ENCODE assay signal across 14 cellular contexts in the genomic region with DNA sequence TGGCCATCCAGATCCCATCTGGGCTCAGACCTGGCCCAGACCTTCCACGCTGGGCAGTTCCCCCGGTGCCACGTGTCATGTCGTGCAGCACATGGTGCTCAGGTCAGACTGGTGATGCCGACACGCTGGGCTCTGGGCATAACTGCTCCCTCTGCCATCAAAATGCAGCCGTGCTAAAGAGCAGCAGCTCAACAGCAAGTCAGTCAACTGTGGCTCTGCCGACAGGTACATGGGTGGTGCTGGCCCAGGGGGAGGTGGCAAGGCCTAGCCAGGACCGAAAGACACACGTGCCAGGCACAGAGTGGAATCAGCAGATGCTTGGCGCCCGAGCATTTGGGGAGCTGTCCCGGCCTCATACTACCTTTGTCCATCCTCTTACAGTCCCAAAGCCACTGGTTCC. TPM values are rescaled to one million over a fixed set of nuclear protein-coding genes. Genes with fewer than 3 reads are reported as not detected.
A peak's percentile ranks its signal among the peaks of the same experiment; 100 is the strongest.
DNase-seq lines count a peak whose midpoint lies in the region; ATAC-seq, FAIRE-seq and TF ChIP-seq lines count a peak whose summit lies in the region.
"Had no signal": no experiment of that assay in that cellular context is flagged by ENCODE, and none has a peak within 500 bp of the region (broad histone marks: within the 10 kb centered on the region; RNA-seq: fewer than 3 reads in every experiment).

No MANE protein-coding gene starts in this region.

- peak overlapping the region; percentile 59 for H3K27ac Mint-ChIP-seq in activated CD8-positive, alpha-beta T cell treated with anti-CD3 and anti-CD28 coated beads, Interleukin-2, amount 10 ng/mL, durations not matched to agents 7 days and 5 days
- H3K27ac Mint-ChIP-seq: memory B cell had no signal

- peaks cover 35% of the 10 kb centered on the region for H3K36me3 Mint-ChIP-seq in activated CD8-positive, alpha-beta T cell treated with anti-CD3 and anti-CD28 coated beads, Interleukin-2, amount 10 ng/mL, durations not matched to agents 7 days and 5 days (ENCODE audit: low read depth)

- H3K27me3 ChIP-seq in keratinocyte (ENCODE audit: control insufficient read depth, extremely low read depth, insufficient read depth, low read length) (no peaks in the 10 kb centered on the region), upper lobe of right lung (no peaks in the 10 kb centered on the region), uterus (no peaks in the 10 kb centered on the region)

- H3K9me3 ChIP-seq in keratinocyte (ENCODE audit: control insufficient read depth, low read depth, low read length) (no peaks in the 10 kb centered on the region), upper lobe of right lung (no peaks in the 10 kb centered on the region), uterus (no peaks in the 10 kb centered on the region)

- POLR2A ChIA-PET in activated CD8-positive, alpha-beta T cell treated with anti-CD3 and anti-CD28 coated beads, Interleukin-2, amount 10 ng/mL, durations not matched to agents 7 days and 5 days (lab: Charles Lee): interaction anchor here (1.3 kb wide), 1 partner anchor 16 kb away, joined by 3 read pairs; no protein-coding TSS in a partner anchor

- peaks cover 10% of the 10 kb centered on the region for H3K4me1 ChIP-seq in keratinocyte (ENCODE audit: control insufficient read depth, extremely low read depth, insufficient read depth, low read length)
- peaks cover 8% of the 10 kb centered on the region for H3K4me1 ChIP-seq in upper lobe of right lung
- H3K4me1 ChIP-seq in uterus: no peaks in the 10 kb centered on the region

- no peaks in the 10 kb centered on the region for H3K27me3 Mint-ChIP-seq in activated CD8-positive, alpha-beta T cell treated with anti-CD3 and anti-CD28 coated beads, Interleukin-2, amount 10 ng/mL, durations not matched to agents 7 days and 5 days (ENCODE audit: low read depth)
- H3K27me3 Mint-ChIP-seq: memory B cell had no signal

- no peak overlapping the region for H3K4me3 ChIP-seq in keratinocyte (ENCODE audit: control insufficient read depth in 2 of 3, extremely low read depth in 1 of 3, insufficient read depth in 2 of 3, low read depth in 1 of 3, low read length in 3 of 3)
- no peak overlapping the region for H3K4me3 ChIP-seq in upper lobe of right lung
- H3K4me3 ChIP-seq in uterus: no peak overlapping the region

- no peak overlapping the region for H3K27ac ChIP-seq in keratinocyte (ENCODE audit: control insufficient read depth, insufficient read depth, low read length)
- no peak overlapping the region for H3K27ac ChIP-seq in upper lobe of right lung
- H3K27ac ChIP-seq in uterus: no peak overlapping the region

- FAIRE-seq in keratinocyte (lab: Jason Lieb, UNC): no peak
- FAIRE-seq: HTR-8/SVneo had no signal

- peak; percentile 19 for DNase-seq in left cardiac atrium
- no peak for DNase-seq in Right ventricle myocardium inferior (ENCODE audit: missing footprints)
- no peak for DNase-seq in activated CD8-positive, alpha-beta T cell treated with anti-CD3 and anti-CD28 coated beads, Interleukin-2, amount 10 ng/mL, durations not matched to agents 7 days and 5 days
- no peak for DNase-seq in keratinocyte (ENCODE audit: low read depth, low spot score)
- DNase-seq in upper lobe of right lung: peak; percentile 51
- no peak for DNase-seq in uterus
- DNase-seq: dermis blood vessel endothelial cell, GF-D8, NCI-H1417, NCI-H526 had no signal

- TF ChIP-seq POLR2A in uterus (IDR thresholded peaks at IDR 0.05): no peak

- H4K20me1 ChIP-seq in keratinocyte (ENCODE audit: control insufficient read depth, extremely low read depth, insufficient read depth, low read length): no peaks in the 10 kb centered on the region

- ATAC-seq in left cardiac atrium (no peak), Right ventricle myocardium inferior (no peak), upper lobe of right lung (no peak), HG03159 (IDR thresholded peaks at IDR 0.05; ENCODE audit: unreplicated experiment) (no peak), esophagus mucosa (no peak)
- ATAC-seq in activated CD8-positive, alpha-beta T cell treated with anti-CD3 and anti-CD28 coated beads, Interleukin-2, amount 10 ng/mL, durations not matched to agents 7 days and 5 days: no peak

- intact Hi-C loops in left cardiac atrium (cut with DNase I) (no loop called here), Right ventricle myocardium inferior (cut with DNase I) (no loop called here), upper lobe of right lung (cut with DNase I) (no loop called here), uterus (cut with DNase I; ENCODE audit: low total_unique reads) (no loop called here)

- H3K9ac ChIP-seq in keratinocyte (ENCODE audit: control insufficient read depth, extremely low read depth, insufficient read depth, low read length): no peak overlapping the region

- H3K79me2 ChIP-seq in keratinocyte (ENCODE audit: control insufficient read depth, insufficient read depth, low read length): peaks cover 32% of the 10 kb centered on the region

- dilution Hi-C loops in keratinocyte (cut with MboI; ENCODE audit: extremely low pct_ligation_motif_present, low sequenced_read_pairs): no loop called here

- no peak for TF ChIP-seq CTCF in keratinocyte (optimal IDR thresholded peaks at IDR 0.05 in 1 of 3, IDR thresholded peaks at IDR 0.05 in 1 of 3, conservative IDR thresholded peaks at IDR 0.05 in 1 of 3; ENCODE audit: extremely low read depth in 1 of 3, insufficient read depth in 2 of 3, low read length in 3 of 3)
- TF ChIP-seq CTCF in upper lobe of right lung (IDR thresholded peaks at IDR 0.05): no peak
- no peak for TF ChIP-seq CTCF in uterus (IDR thresholded peaks at IDR 0.05)

- CTCF ChIA-PET in activated CD8-positive, alpha-beta T cell treated with anti-CD3 and anti-CD28 coated beads, Interleukin-2, amount 10 ng/mL, durations not matched to agents 7 days and 5 days (lab: Charles Lee): interaction anchor here (1.5 to 4.6 kb wide), 4 partner anchors 13 to 208 kb away, joined by 10 to 24 read pairs (median 11); a partner anchor contains a TSS

- H3K36me3 ChIP-seq in keratinocyte (ENCODE audit: control insufficient read depth in 2 of 2, extremely low read depth in 1 of 2, insufficient read depth in 2 of 2, low read length in 2 of 2): peaks cover 17 to 26% of the 10 kb centered on the region in 2 experiments
- peaks cover 38% of the 10 kb centered on the region for H3K36me3 ChIP-seq in upper lobe of right lung
- no peaks in the 10 kb centered on the region for H3K36me3 ChIP-seq in uterus

- peak overlapping the region; percentile 13 for H3K4me3 Mint-ChIP-seq in activated CD8-positive, alpha-beta T cell treated with anti-CD3 and anti-CD28 coated beads, Interleukin-2, amount 10 ng/mL, durations not matched to agents 7 days and 5 days

- H3K9me3 Mint-ChIP-seq in activated CD8-positive, alpha-beta T cell treated with anti-CD3 and anti-CD28 coated beads, Interleukin-2, amount 10 ng/mL, durations not matched to agents 7 days and 5 days (ENCODE audit: insufficient read depth): no peaks in the 10 kb centered on the region
- H3K9me3 Mint-ChIP-seq: memory B cell had no signal

- H3K4me2 ChIP-seq in keratinocyte (ENCODE audit: control insufficient read depth, extremely low read depth, insufficient read depth, low read depth, low read length): peak overlapping the region; percentile 99

- H3K9me1 ChIP-seq in keratinocyte (ENCODE audit: control insufficient read depth, extremely low read depth, insufficient read depth, low read length): no peaks in the 10 kb centered on the region

- peaks cover 79% of the 10 kb centered on the region for H3K4me1 Mint-ChIP-seq in activated CD8-positive, alpha-beta T cell treated with anti-CD3 and anti-CD28 coated beads, Interleukin-2, amount 10 ng/mL, durations not matched to agents 7 days and 5 days (ENCODE audit: low read depth)

- no peak overlapping the region for H2AFZ ChIP-seq in keratinocyte (ENCODE audit: control insufficient read depth, low read length)

RNA-seq across cellular contexts. Expression of a gene that starts 1.6 kb away (rescaled TPM):
- total RNA-seq in left cardiac atrium (10 to 100 TPM; 63.2 to 78.4 TPM), Right ventricle myocardium inferior (88.9 TPM), upper lobe of right lung (54.0 TPM), esophagus mucosa (41.8 TPM), uterus (10 to 100 TPM; 20.0 to 81.2 (median 50.4) TPM)
- total RNA-seq in activated CD8-positive, alpha-beta T cell treated with anti-CD3 and anti-CD28 coated beads, Interleukin-2, amount 10 ng/mL, durations not matched to agents 7 days and 5 days: 10 to 100 TPM; 85.9 to 86.1 TPM
- polyA plus RNA-seq in keratinocyte: 40.7 to 55.8 TPM (median 49.3 TPM) in 3 replicates
- 31.3 TPM for polyA plus RNA-seq in keratinocyte (2011; ENCODE audit: low read depth)
- 30.4 and 51.8 TPM in 2 replicates for polyA plus RNA-seq in keratinocyte (2011; cell fraction: cytosol; rRNA removed)
- polyA plus RNA-seq in keratinocyte (2011; cell fraction: nucleus; rRNA removed): 50.5 and 59.7 TPM in 2 replicates
- 26.4 and 47.7 TPM in 2 replicates for polyA plus RNA-seq in keratinocyte (2012; ENCODE audit: low replicate concordance)
- 51.0 to 95.2 TPM (median 52.9 TPM) in 3 replicates for polyA minus RNA-seq in keratinocyte
- polyA minus RNA-seq in keratinocyte (2011; cell fraction: cytosol; rRNA and poly(A)+ RNA removed): 49.9 TPM
- 15.7 and 16.5 TPM in 2 replicates for polyA minus RNA-seq in keratinocyte (2011; cell fraction: nucleus; rRNA and poly(A)+ RNA removed)

RNA-seq across cellular contexts. Expression of a gene that starts 27.5 kb away (rescaled TPM):
- total RNA-seq in left cardiac atrium (under 1 TPM; 0.44 to 0.73 TPM), Right ventricle myocardium inferior (0.27 TPM), upper lobe of right lung (0.90 TPM), esophagus mucosa (not detected), uterus (1 to 10 TPM in 1 of 4 donors, under 1 TPM in 2, not detected in 1; under 0.01 to 1.7 (median 0.43) TPM)
- 1 to 10 TPM; 5.1 to 5.3 TPM for total RNA-seq in activated CD8-positive, alpha-beta T cell treated with anti-CD3 and anti-CD28 coated beads, Interleukin-2, amount 10 ng/mL, durations not matched to agents 7 days and 5 days
- polyA plus RNA-seq in keratinocyte: 0.08 to 0.21 TPM (median 0.16 TPM) in 3 replicates
- polyA plus RNA-seq in keratinocyte (2011; ENCODE audit: low read depth): not detected
- polyA plus RNA-seq in keratinocyte (2011; cell fraction: cytosol; rRNA removed): 0.06 and 0.23 TPM in 2 replicates
- polyA plus RNA-seq in keratinocyte (2011; cell fraction: nucleus; rRNA removed): 0.20 and 0.64 TPM in 2 replicates
- polyA plus RNA-seq in keratinocyte (2012; ENCODE audit: low replicate concordance): 0.30 and 0.57 TPM in 2 replicates
- polyA minus RNA-seq in keratinocyte: 0.03 to 0.23 TPM (median 0.23 TPM) in 3 replicates
- polyA minus RNA-seq in keratinocyte (2011; cell fraction: cytosol; rRNA and poly(A)+ RNA removed): not detected
- polyA minus RNA-seq in keratinocyte (2011; cell fraction: nucleus; rRNA and poly(A)+ RNA removed): 0.32 and 0.39 TPM in 2 replicates
- total RNA-seq: dermis blood vessel endothelial cell had no signal

RNA-seq across cellular contexts. Expression of a gene that starts 39.1 kb away (rescaled TPM):
- total RNA-seq in left cardiac atrium (under 1 TPM; 0.29 to 0.31 TPM), Right ventricle myocardium inferior (0.62 TPM), upper lobe of right lung (0.75 TPM), esophagus mucosa (0.36 TPM), uterus (under 1 TPM in 3 of 4 donors, not detected in 1; 0.21 to 0.77 (median 0.30) TPM)
- total RNA-seq in activated CD8-positive, alpha-beta T cell treated with anti-CD3 and anti-CD28 coated beads, Interleukin-2, amount 10 ng/mL, durations not matched to agents 7 days and 5 days: under 1 TPM; 0.18 to 0.21 TPM
- polyA plus RNA-seq in keratinocyte: 0.12 to 0.23 TPM (median 0.13 TPM) in 3 replicates
- not detected for polyA plus RNA-seq in keratinocyte (2011; ENCODE audit: low read depth)
- 0.14 and 0.18 TPM in 2 replicates for polyA plus RNA-seq in keratinocyte (2011; cell fraction: cytosol; rRNA removed)
- polyA plus RNA-seq in keratinocyte (2011; cell fraction: nucleus; rRNA removed): 0.17 and 0.19 TPM in 2 replicates
- 0.20 and 0.26 TPM in 2 replicates for polyA plus RNA-seq in keratinocyte (2012; ENCODE audit: low replicate concordance)
- 0.20 to 0.26 TPM in 2 of 3 replicates, not detected in the other for polyA minus RNA-seq in keratinocyte
- polyA minus RNA-seq in keratinocyte (2011; cell fraction: cytosol; rRNA and poly(A)+ RNA removed): not detected
- polyA minus RNA-seq in keratinocyte (2011; cell fraction: nucleus; rRNA and poly(A)+ RNA removed): 0.32 and 0.47 TPM in 2 replicates

RNA-seq across cellular contexts. Expression of a gene that starts 57.0 kb away (rescaled TPM):
- total RNA-seq in left cardiac atrium: 10 to 100 TPM; 14.3 to 21.1 TPM
- 17.1 TPM for total RNA-seq in Right ventricle myocardium inferior
- 10 to 100 TPM; 14.4 to 14.6 TPM for total RNA-seq in activated CD8-positive, alpha-beta T cell treated with anti-CD3 and anti-CD28 coated beads, Interleukin-2, amount 10 ng/mL, durations not matched to agents 7 days and 5 days
- polyA plus RNA-seq in keratinocyte: 12.7 to 19.0 TPM (median 13.3 TPM) in 3 replicates
- polyA plus RNA-seq in keratinocyte (2011; ENCODE audit: low read depth): 19.3 TPM
- 5.5 and 10.5 TPM in 2 replicates for polyA plus RNA-seq in keratinocyte (2011; cell fraction: cytosol; rRNA removed)
- 44.4 and 54.0 TPM in 2 replicates for polyA plus RNA-seq in keratinocyte (2011; cell fraction: nucleus; rRNA removed)
- 12.7 and 15.3 TPM in 2 replicates for polyA plus RNA-seq in keratinocyte (2012; ENCODE audit: low replicate concordance)
- polyA minus RNA-seq in keratinocyte: 5.5 to 13.2 TPM (median 11.8 TPM) in 3 replicates
- 6.1 TPM for polyA minus RNA-seq in keratinocyte (2011; cell fraction: cytosol; rRNA and poly(A)+ RNA removed)
- polyA minus RNA-seq in keratinocyte (2011; cell fraction: nucleus; rRNA and poly(A)+ RNA removed): 9.2 and 14.7 TPM in 2 replicates
- 19.9 TPM for total RNA-seq in upper lobe of right lung
- 16.1 TPM for total RNA-seq in esophagus mucosa
- total RNA-seq in uterus: 10 to 100 TPM; 17.4 to 72.9 (median 25.4) TPM

Comparison
In these comparisons a context has a peak if more than half of its experiments do, and no peak if none do; other contexts are left out.
1. DNase-seq: peak in left cardiac atrium (single experiment) and upper lobe of right lung (single experiment); none in Right ventricle myocardium inferior (single experiment), activated CD8-positive, alpha-beta T cell treated with anti-CD3 and anti-CD28 coated beads, Interleukin-2, amount 10 ng/mL, durations not matched to agents 7 days and 5 days (single experiment), keratinocyte (single experiment) and uterus (0 of 2).